In the genomic region with DNA sequence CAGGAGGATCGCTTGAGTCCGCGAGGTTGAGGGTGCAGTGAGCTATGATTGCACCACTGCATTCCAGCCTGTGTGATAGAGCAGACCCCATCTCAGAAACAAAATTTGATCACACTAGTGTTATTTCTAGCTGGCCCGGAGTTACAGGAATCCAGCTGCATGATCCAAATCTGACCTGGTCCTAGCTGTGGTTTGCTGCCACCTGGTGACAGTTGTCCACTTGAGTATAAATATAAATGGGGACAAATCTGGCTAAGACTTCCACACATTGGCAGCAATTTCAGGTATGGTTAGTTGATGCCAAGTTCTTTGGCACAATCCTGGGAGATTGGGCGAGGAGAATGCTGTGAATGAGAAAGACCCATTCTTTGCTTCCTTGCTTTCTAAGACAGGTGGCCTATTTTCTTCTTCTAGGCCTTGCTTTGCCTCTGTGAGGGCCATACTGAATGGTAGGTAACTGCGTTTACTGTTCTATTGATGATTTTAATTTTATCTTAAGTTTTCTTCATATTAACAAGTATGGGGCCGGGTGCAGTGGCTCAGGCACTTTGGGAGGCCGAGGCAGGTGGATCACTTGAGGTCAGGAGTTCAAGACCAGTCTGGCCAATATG, we compare ENCODE assay signal across 8 cellular contexts. TPM values are rescaled to one million over a fixed set of nuclear protein-coding genes. Genes with fewer than 3 reads are reported as not detected.
DNase-seq lines count a peak whose midpoint lies in the region; ATAC-seq and TF ChIP-seq lines count a peak whose summit lies in the region.

No MANE protein-coding gene starts in this region.

- ATAC-seq in GM19023 (IDR thresholded peaks at IDR 0.05; ENCODE audit: unreplicated experiment) = no peak

- peak overlapping the region; percentile 10; the same call in 1 of the 2 replicates for H3K27ac ChIP-seq in DOHH2 (ENCODE audit: low read depth, low read length)
- no peak overlapping the region for H3K27ac ChIP-seq in Karpas-422 (ENCODE audit: low read length)
- peak overlapping the region; percentile 70 for H3K27ac ChIP-seq in cingulate gyrus (ENCODE audit: low read depth, low read length)

- peak; percentile 62 for TF ChIP-seq CTCF in DOHH2 (IDR thresholded peaks at IDR 0.05; ENCODE audit: low read depth, low read length, poor library complexity, severe bottlenecking)

- H3K9ac ChIP-seq in Karpas-422 (ENCODE audit: low read length) = no peak overlapping the region

- H3K27me3 ChIP-seq in DOHH2 (ENCODE audit: control insufficient read depth, low read length) (no peaks in the 10 kb centered on the region), Karpas-422 (ENCODE audit: low read length) (no peaks in the 10 kb centered on the region)

- H3K4me3 ChIP-seq in DOHH2 (ENCODE audit: low read length) (no peak overlapping the region), Karpas-422 (ENCODE audit: low read length) (no peak overlapping the region)

- no peak overlapping the region for H2AFZ ChIP-seq in Karpas-422 (ENCODE audit: low read length)

- peaks cover 100% of the 10 kb centered on the region for H3K79me2 ChIP-seq in DOHH2 (ENCODE audit: control insufficient read depth, low read length)
- H3K79me2 ChIP-seq in Karpas-422 (ENCODE audit: low read length) = peaks cover 100% of the 10 kb centered on the region

- DNase-seq in Karpas-422 (peak; percentile 71), left kidney (ENCODE audit: low read depth, low spot score) (peak; percentile 81), NCI-H1048 (lab: John Stamatoyannopoulos, UW) (no peak)
- peak; percentile 39 for DNase-seq in activated CD4-positive, CD25-positive, alpha-beta regulatory T cell treated with anti-CD3 and anti-CD28 coated beads, Interleukin-2, amount 50 U/mL, for 72 hours
- peak; percentile 7 to 31 (median 14) for DNase-seq in stimulated activated CD4-positive, alpha-beta T cell treated with anti-CD3 and anti-CD28 coated beads, TNF-alpha, amount 100 ng/mL, for 1 hour (ENCODE audit: low read depth in 3 of 3, low spot score in 1 of 3)

- no peaks in the 10 kb centered on the region for H3K9me3 ChIP-seq in DOHH2 (ENCODE audit: control insufficient read depth, insufficient read depth, low read length)
- H3K9me3 ChIP-seq in Karpas-422 (ENCODE audit: low read length) = no peaks in the 10 kb centered on the region

- H3K9me2 ChIP-seq in DOHH2 (replicated peaks; ENCODE audit: control insufficient read depth, low read length) (no peaks in the 10 kb centered on the region), Karpas-422 (replicated peaks; ENCODE audit: insufficient read depth, low read length) (no peaks in the 10 kb centered on the region)

- H3K36me3 ChIP-seq in DOHH2 (ENCODE audit: control insufficient read depth, low read length) (peaks cover 13% of the 10 kb centered on the region), Karpas-422 (ENCODE audit: insufficient read depth, low read length) (no peaks in the 10 kb centered on the region)

- H3K4me2 ChIP-seq in DOHH2 (ENCODE audit: low read length) (peak overlapping the region; percentile 38), Karpas-422 (ENCODE audit: low read depth, low read length, poor library complexity, severe bottlenecking) (no peak overlapping the region)

- H3K4me1 ChIP-seq in DOHH2 (ENCODE audit: control insufficient read depth, low read length) (peaks cover 93% of the 10 kb centered on the region), Karpas-422 (ENCODE audit: low read length) (peaks cover 37% of the 10 kb centered on the region)

- H3F3A ChIP-seq in DOHH2 (ENCODE audit: control insufficient read depth, insufficient read depth) = peaks cover 16% of the 10 kb centered on the region; the same call in 1 of the 2 replicates

- H4K20me1 ChIP-seq in DOHH2 (ENCODE audit: control insufficient read depth, insufficient read depth, low read depth, low read length) (no peaks in the 10 kb centered on the region), Karpas-422 (ENCODE audit: insufficient read depth, low read depth, low read length) (no peaks in the 10 kb centered on the region)

RNA-seq across cellular contexts. Expression of gene UBE2R2, which starts 35.4 kb away (rescaled TPM):
- 21.7 and 34.0 TPM in 2 replicates for total RNA-seq in Karpas-422 (2014; rRNA removed; shearing (Covaris generic); ENCODE audit: low replicate concordance)

RNA-seq across cellular contexts. Expression of gene PRSS3, which starts 57.0 kb away (rescaled TPM):
- total RNA-seq in Karpas-422 (2014; rRNA removed; shearing (Covaris generic); ENCODE audit: low replicate concordance) = 0.40 TPM in 1 of 2 replicates, not detected in the other
